In the genomic region with DNA sequence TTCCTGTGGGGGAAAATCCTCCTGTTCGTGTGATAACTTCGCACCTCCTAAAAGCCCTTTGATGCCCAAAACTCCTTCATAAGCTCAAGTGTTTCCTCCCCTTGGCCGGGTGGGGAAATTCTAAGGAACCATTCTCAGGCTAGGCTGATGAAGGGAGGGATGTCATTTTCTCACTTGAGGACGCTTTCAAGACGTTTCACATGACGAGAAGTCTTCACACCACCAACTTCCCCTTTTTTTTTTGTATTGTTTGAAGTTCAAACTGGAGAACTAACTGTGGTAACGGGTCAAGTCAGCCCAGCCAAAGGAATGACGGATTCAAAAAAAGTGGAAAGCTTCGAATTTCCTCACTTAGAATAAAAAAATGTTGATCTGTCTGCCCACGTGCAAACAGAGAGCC, we compare ENCODE assay signal across 22 cellular contexts.
DNase-seq lines count a peak whose midpoint lies in the region; ATAC-seq, FAIRE-seq and TF ChIP-seq lines count a peak whose summit lies in the region.
"Had no signal": no experiment of that assay in that cellular context is flagged by ENCODE, and none has a peak within 500 bp of the region (broad histone marks: within the 10 kb centered on the region; RNA-seq: fewer than 3 reads in every experiment).

No MANE protein-coding gene starts in this region.

- H2AFZ ChIP-seq in GM12878 (ENCODE audit: control insufficient read depth, low read depth, low read length), result no peak overlapping the region

- CTCF ChIA-PET in GM12878 (lab: Yijun Ruan, JAX), result interaction anchor here (1.4 to 1.6 kb wide), 2 partner anchors 9 to 12 kb away, joined by 3 to 4 read pairs; no protein-coding TSS in a partner anchor

- no peak for TF ChIP-seq POLR2A in GM12878 (IDR thresholded peaks at IDR 0.05; ENCODE audit: low read depth, low read length)

- RAD21 ChIA-PET in GM12878 (lab: Charles Lee; ENCODE audit: unreplicated experiment), result interaction anchor here (0.9 to 2.0 kb wide), 2 partner anchors 139 to 218 kb away, joined by 3 to 5 read pairs; no protein-coding TSS in a partner anchor

- no peak for FAIRE-seq in GM12878 (lab: Jason Lieb, UNC)

- POLR2A ChIA-PET in GM12878 (lab: Charles Lee), result interaction anchor here (1.8 kb wide), 1 partner anchor 13 kb away, joined by 5 read pairs; no protein-coding TSS in a partner anchor

- H3K9ac ChIP-seq in GM12878 (ENCODE audit: control insufficient read depth, insufficient read depth, low read length), result no peak overlapping the region

- no peaks in the 10 kb centered on the region for H3K79me2 ChIP-seq in GM12878 (ENCODE audit: control insufficient read depth, insufficient read depth, low read length)

- H3K4me2 ChIP-seq in GM12878 (ENCODE audit: control insufficient read depth, insufficient read depth), result no peak overlapping the region

- H3K27me3 ChIP-seq in GM12878 (replicated peaks in 1 of 2; ENCODE audit: control insufficient read depth in 2 of 2, insufficient read depth in 2 of 2, low read length in 1 of 2) (no peaks in the 10 kb centered on the region), left lung (peaks cover 0 to 27% of the 10 kb centered on the region in 2 donors), foreskin keratinocyte (no peaks in the 10 kb centered on the region)

- TF ChIP-seq RAD21 in GM12878 (IDR thresholded peaks at IDR 0.05; ENCODE audit: insufficient read depth, low read depth, low read length), result no peak

- peaks cover 13% of the 10 kb centered on the region for H3K4me1 ChIP-seq in GM12878 (ENCODE audit: control insufficient read depth, insufficient read depth, low read length)
- H3K4me1 ChIP-seq in left lung, result peaks cover 0 to 11% of the 10 kb centered on the region in 2 donors
- H3K4me1 ChIP-seq in foreskin keratinocyte, result peaks cover 11% of the 10 kb centered on the region
- H3K4me1 ChIP-seq: stomach had no signal

- no TSS peak for BruUV-seq in GM12878 (replicated peaks; lab: Mats Ljungman, UMichigan)

- no peaks in the 10 kb centered on the region for H4K20me1 ChIP-seq in GM12878 (ENCODE audit: control insufficient read depth, insufficient read depth)

- in situ Hi-C loops in GM12878 (cut with MboI), result no loop called here

- H3K36me3 ChIP-seq in GM12878 (ENCODE audit: control insufficient read depth in 2 of 2, insufficient read depth in 2 of 2, low read length in 1 of 2), result no peaks in the 10 kb centered on the region
- H3K36me3 ChIP-seq in left lung, result no peaks in the 10 kb centered on the region
- H3K36me3 ChIP-seq: prostate gland, stomach had no signal

- H3K4me3 ChIP-seq in GM12878, result no peak overlapping the region
- no peak overlapping the region for H3K4me3 ChIP-seq in left lung
- H3K4me3 ChIP-seq: coronary artery, mucosa of descending colon, prostate gland, skin epidermis, stomach had no signal

- WGBS in GM12878 (ENCODE audit: insufficient coverage, insufficient replicate concordance, low lambda C conversion rate, missing lambda C conversion rate), result 0% methylated on average over 10 of the region's 10 CpGs

- TF ChIP-seq CTCF in GM12878 (IDR thresholded peaks at IDR 0.05 in 2 of 3, conservative IDR thresholded peaks at IDR 0.05 in 1 of 3; ENCODE audit: control insufficient read depth in 2 of 3, extremely low read depth in 1 of 3, insufficient read depth in 1 of 3, low read depth in 3 of 3, low read length in 3 of 3) (no peak), left lung (IDR thresholded peaks at IDR 0.05) (no peak), foreskin keratinocyte (conservative IDR thresholded peaks at IDR 0.05) (no peak)

- no peaks in the 10 kb centered on the region; the same call in 2 of the 3 replicates for H3K9me3 ChIP-seq in GM12878 (replicated peaks; ENCODE audit: control insufficient read depth, insufficient read depth, low read length)
- H3K9me3 ChIP-seq in left lung, result no peaks in the 10 kb centered on the region
- H3K9me3 ChIP-seq: mucosa of descending colon, prostate gland, stomach had no signal

- intact Hi-C loops in GM12878 (cut with micrococcal nuclease; ENCODE audit: unreplicated experiment), result no loop called here
- intact Hi-C loops in left lung (cut with DNase I), result no loop called here
- intact Hi-C loops in cardiac septum (cut with DNase I), result no loop called here

- peak; percentile 38 to 51; a peak in 2 of 4 replicates for TF ChIP-seq EP300 in GM12878 (IDR thresholded peaks at IDR 0.05; ENCODE audit: borderline replicate concordance in 1 of 2, control insufficient read depth in 1 of 2, low read depth in 2 of 2, low read length in 2 of 2)

- peak; percentile 76 for DNase-seq in DMS79 treated with DMSO at 0.1 percent for 48 hours (lab: John Stamatoyannopoulos, UW)
- DNase-seq in DMS79 (lab: John Stamatoyannopoulos, UW), result no peak
- peak; percentile 66 for DNase-seq in NAMALWA (ENCODE audit: low spot score)
- DNase-seq in GM12878 (ENCODE audit: low read depth, low spot score), result no peak
- DNase-seq in left lung, result no peak
- no peak for DNase-seq in foreskin keratinocyte
- DNase-seq in cardiac septum (ENCODE audit: low spot score), result no peak
- DNase-seq: activated CD4-positive, alpha-beta T cell treated with anti-CD3 and anti-CD28 coated beads, Interleukin-2, amount 50 U/mL, for 48 hours; activated gamma-delta T cell treated with Interleukin-2 at 50 U/mL for 16 hours; left ventricle myocardium superior; mucosa of descending colon; NCI-H1105 treated with DMSO at 0.1 percent for 48 hours; NCI-H2107; Right ventricle myocardium superior; stimulated activated CD4-positive, alpha-beta T cell treated with anti-CD3 and anti-CD28 coated beads, Interleukin-4, amount 100 ng/mL, for 1 hour; stomach; T-cell had no signal

- peak; percentile 56 for ATAC-seq in GM12878
- no peak for ATAC-seq in left lung
- no peak for ATAC-seq in foreskin keratinocyte
- no peak for ATAC-seq in HG03442 (IDR thresholded peaks at IDR 0.05; ENCODE audit: unreplicated experiment)
- ATAC-seq: left ventricle myocardium superior, mucosa of descending colon, T-cell had no signal

- no peak overlapping the region for H3K27ac ChIP-seq in GM12878 (ENCODE audit: control insufficient read depth, insufficient read depth)
- H3K27ac ChIP-seq in left lung, result no peak overlapping the region
- H3K27ac ChIP-seq in foreskin keratinocyte, result no peak overlapping the region
- H3K27ac ChIP-seq: 22Rv1, coronary artery, prostate gland, stomach had no signal

- SMC1A ChIA-PET in GM12878 (lab: Charles Lee; ENCODE audit: uncharacterized antibody, unreplicated experiment), result interaction anchor here (1.1 to 1.8 kb wide), 3 partner anchors 9 to 67 kb away, joined by 3 to 7 read pairs (median 3); no protein-coding TSS in a partner anchor

TF ChIP-seq in GM12878, 131 proteins besides CTCF, POLR2A, EP300 and RAD21 (continues in another document):
- peak; percentile 57; the same call in 1 of the 2 replicates for TF ChIP-seq NR2F1 (conservative IDR thresholded peaks at IDR 0.05)
- no peak for TF ChIP-seq ESRRA (IDR thresholded peaks at IDR 0.05; ENCODE audit: low read length)
- TF ChIP-seq BCLAF1 (IDR thresholded peaks at IDR 0.05), result no peak
- TF ChIP-seq, protein P1, sequence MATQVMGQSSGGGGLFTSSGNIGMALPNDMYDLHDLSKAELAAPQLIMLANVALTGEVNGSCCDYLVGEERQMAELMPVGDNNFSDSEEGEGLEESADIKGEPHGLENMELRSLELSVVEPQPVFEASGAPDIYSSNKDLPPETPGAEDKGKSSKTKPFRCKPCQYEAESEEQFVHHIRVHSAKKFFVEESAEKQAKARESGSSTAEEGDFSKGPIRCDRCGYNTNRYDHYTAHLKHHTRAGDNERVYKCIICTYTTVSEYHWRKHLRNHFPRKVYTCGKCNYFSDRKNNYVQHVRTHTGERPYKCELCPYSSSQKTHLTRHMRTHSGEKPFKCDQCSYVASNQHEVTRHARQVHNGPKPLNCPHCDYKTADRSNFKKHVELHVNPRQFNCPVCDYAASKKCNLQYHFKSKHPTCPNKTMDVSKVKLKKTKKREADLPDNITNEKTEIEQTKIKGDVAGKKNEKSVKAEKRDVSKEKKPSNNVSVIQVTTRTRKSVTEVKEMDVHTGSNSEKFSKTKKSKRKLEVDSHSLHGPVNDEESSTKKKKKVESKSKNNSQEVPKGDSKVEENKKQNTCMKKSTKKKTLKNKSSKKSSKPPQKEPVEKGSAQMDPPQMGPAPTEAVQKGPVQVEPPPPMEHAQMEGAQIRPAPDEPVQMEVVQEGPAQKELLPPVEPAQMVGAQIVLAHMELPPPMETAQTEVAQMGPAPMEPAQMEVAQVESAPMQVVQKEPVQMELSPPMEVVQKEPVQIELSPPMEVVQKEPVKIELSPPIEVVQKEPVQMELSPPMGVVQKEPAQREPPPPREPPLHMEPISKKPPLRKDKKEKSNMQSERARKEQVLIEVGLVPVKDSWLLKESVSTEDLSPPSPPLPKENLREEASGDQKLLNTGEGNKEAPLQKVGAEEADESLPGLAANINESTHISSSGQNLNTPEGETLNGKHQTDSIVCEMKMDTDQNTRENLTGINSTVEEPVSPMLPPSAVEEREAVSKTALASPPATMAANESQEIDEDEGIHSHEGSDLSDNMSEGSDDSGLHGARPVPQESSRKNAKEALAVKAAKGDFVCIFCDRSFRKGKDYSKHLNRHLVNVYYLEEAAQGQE (IDR thresholded peaks at IDR 0.05; ENCODE audit: low read depth, low read length), result no peak
- TF ChIP-seq ZNF622 (IDR thresholded peaks at IDR 0.05), result no peak
- TF ChIP-seq CHD2 (IDR thresholded peaks at IDR 0.05; ENCODE audit: borderline replicate concordance, low read depth, low read length), result peak; percentile 35; the same call in 1 of the 2 replicates
- peak; percentile 27; the same call in 1 of the 2 replicates for TF ChIP-seq RUNX3 (IDR thresholded peaks at IDR 0.05; ENCODE audit: low read length)
- TF ChIP-seq IKZF1 (conservative IDR thresholded peaks at IDR 0.05), result peak; percentile 74
- no peak for TF ChIP-seq LARP7 (IDR thresholded peaks at IDR 0.05)
- TF ChIP-seq HDGF (IDR thresholded peaks at IDR 0.05), result no peak

Comparison
In these comparisons a context has a peak if more than half of its experiments do, and no peak if none do; other contexts are left out.
1. DNase-seq: peak in DMS79 treated with DMSO at 0.1 percent for 48 hours (single experiment) and NAMALWA (single experiment); none in DMS79 (single experiment), GM12878 (single experiment), left lung (0 of 2), foreskin keratinocyte (0 of 2) and cardiac septum (single experiment).